Comparison of ENCODE assay signal across 13 cellular contexts in the genomic region with DNA sequence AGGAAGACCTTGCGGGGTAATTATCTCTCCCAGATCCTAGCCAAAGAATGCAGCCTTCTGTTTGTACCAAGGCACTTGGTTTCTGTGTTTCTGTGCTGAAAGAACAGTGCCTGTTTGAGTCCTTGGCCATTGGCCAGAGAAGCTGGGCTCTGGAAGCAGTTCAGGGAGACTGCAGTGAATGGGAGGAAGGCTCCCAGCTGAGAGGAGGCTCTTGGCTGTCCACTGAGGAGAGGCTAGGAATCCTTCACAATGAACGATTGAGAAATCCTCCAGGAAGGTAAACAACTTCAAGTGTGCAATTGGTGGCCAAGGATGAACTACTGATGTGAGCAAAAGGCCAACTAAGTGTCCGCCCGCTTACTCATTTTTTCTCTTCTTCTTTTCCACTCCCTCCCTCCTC.
DNase-seq lines count a peak whose midpoint lies in the region; ATAC-seq, FAIRE-seq and TF ChIP-seq lines count a peak whose summit lies in the region.
"Had no signal": no experiment of that assay in that cellular context is flagged by ENCODE, and none has a peak within 500 bp of the region (broad histone marks: within the 10 kb centered on the region; RNA-seq: fewer than 3 reads in every experiment).

No MANE protein-coding gene starts in this region.

- H3K4me1 Mint-ChIP-seq in activated CD8-positive, alpha-beta T cell treated with anti-CD3 and anti-CD28 coated beads for 36 hours (ENCODE audit: low read depth) = no peaks in the 10 kb centered on the region
- H3K4me1 Mint-ChIP-seq: central memory CD8-positive, alpha-beta T cell had no signal

- no peak overlapping the region for H3K4me3 Mint-ChIP-seq in activated CD8-positive, alpha-beta T cell treated with anti-CD3 and anti-CD28 coated beads for 36 hours
- H3K4me3 Mint-ChIP-seq: central memory CD8-positive, alpha-beta T cell had no signal

- H3K9me3 Mint-ChIP-seq in activated CD8-positive, alpha-beta T cell treated with anti-CD3 and anti-CD28 coated beads for 36 hours = no peaks in the 10 kb centered on the region
- H3K9me3 Mint-ChIP-seq: central memory CD8-positive, alpha-beta T cell had no signal

- WGBS in A549 (ENCODE audit: missing lambda C conversion rate) = 4% methylated on average over 3 of the region's 4 CpGs

- no peaks in the 10 kb centered on the region for H3K36me3 Mint-ChIP-seq in activated CD8-positive, alpha-beta T cell treated with anti-CD3 and anti-CD28 coated beads for 36 hours (ENCODE audit: low read depth)

- CTCF ChIA-PET in A549 (lab: Yijun Ruan, JAX) = no interaction called here
- CTCF ChIA-PET in activated CD8-positive, alpha-beta T cell treated with anti-CD3 and anti-CD28 coated beads for 36 hours (lab: Charles Lee) = no interaction called here

- H3K4me2 ChIP-seq in A549 = peak overlapping the region; percentile 25; the same call in 1 of the 3 replicates

- no peak overlapping the region for H3K27ac Mint-ChIP-seq in activated CD8-positive, alpha-beta T cell treated with anti-CD3 and anti-CD28 coated beads for 36 hours

- TF ChIP-seq EP300 in A549 (IDR thresholded peaks at IDR 0.05) = no peak

- DNase-seq in A549 (ENCODE audit: low read depth in 1 of 2, low spot score in 1 of 2) (peak in 1 of 2 experiments; percentile 21), NCI-H2227 (lab: John Stamatoyannopoulos, UW; ENCODE audit: unreplicated experiment) (peak; percentile 32), epithelial cell of esophagus (ENCODE audit: low read depth) (peak; percentile 28), midbrain (lab: John Stamatoyannopoulos, UW) (peak; percentile 83), kidney glomerular epithelial cell (lab: John Stamatoyannopoulos, UW) (no peak)
- no peak for DNase-seq in activated CD8-positive, alpha-beta T cell treated with anti-CD3 and anti-CD28 coated beads for 36 hours
- DNase-seq: activated CD4-positive, alpha-beta T cell treated with anti-CD3 and anti-CD28 coated beads, Interleukin-2, amount 50 U/mL, for 48 hours; HCEC 1CT; stimulated activated CD4-positive, alpha-beta T cell treated with anti-CD3 and anti-CD28 coated beads, Interleukin-2, amount 100 ng/mL, for 24 hours had no signal

- POLR2A ChIA-PET in A549 (lab: Yijun Ruan, JAX) = no interaction called here
- POLR2A ChIA-PET in activated CD8-positive, alpha-beta T cell treated with anti-CD3 and anti-CD28 coated beads for 36 hours (lab: Charles Lee) = no interaction called here

- no peak for TF ChIP-seq RAD21 in A549 (conservative IDR thresholded peaks at IDR 0.05 in 1 of 2, IDR thresholded peaks at IDR 0.05 in 1 of 2)

- intact Hi-C loops in activated CD8-positive, alpha-beta T cell treated with anti-CD3 and anti-CD28 coated beads for 36 hours (cut with micrococcal nuclease) = no loop called here

- no peak for TF ChIP-seq POLR2A in A549 (IDR thresholded peaks at IDR 0.05; ENCODE audit: low read length)

- no peak overlapping the region for H3K27ac ChIP-seq in A549

- H3K4me3 ChIP-seq in A549 = no peak overlapping the region
- no peak overlapping the region for H3K4me3 ChIP-seq in epithelial cell of esophagus (ENCODE audit: low read length)

- no peaks in the 10 kb centered on the region for H3K9me3 ChIP-seq in A549

- no peak for ATAC-seq in A549
- ATAC-seq in activated CD8-positive, alpha-beta T cell treated with anti-CD3 and anti-CD28 coated beads for 36 hours = no peak
- ATAC-seq in GM21723 (IDR thresholded peaks at IDR 0.05; ENCODE audit: unreplicated experiment) = no peak
- ATAC-seq in HG03095 (IDR thresholded peaks at IDR 0.05; ENCODE audit: unreplicated experiment) = no peak

- H3K4me1 ChIP-seq in A549 = no peaks in the 10 kb centered on the region

- peaks cover 12% of the 10 kb centered on the region for H3K27me3 Mint-ChIP-seq in activated CD8-positive, alpha-beta T cell treated with anti-CD3 and anti-CD28 coated beads for 36 hours

- TF ChIP-seq CTCF in A549 (IDR thresholded peaks at IDR 0.05) = no peak
- no peak for TF ChIP-seq CTCF in epithelial cell of esophagus (IDR thresholded peaks at IDR 0.05; ENCODE audit: insufficient read depth, low read depth, low read length, missing control alignments)
- no peak for TF ChIP-seq CTCF in activated CD8-positive, alpha-beta T cell treated with anti-CD3 and anti-CD28 coated beads for 36 hours (IDR thresholded peaks at IDR 0.05)

- no peak for FAIRE-seq in A549 (lab: Jason Lieb, UNC)
- FAIRE-seq: GM12892 had no signal

TF ChIP-seq in A549, 52 proteins besides CTCF, POLR2A, EP300 and RAD21:
- TF ChIP-seq HDAC2 (IDR thresholded peaks at IDR 0.05) = no peak
- no peak for TF ChIP-seq EHF (CRISPR knock-in tag; IDR thresholded peaks at IDR 0.05)
- TF ChIP-seq GATA3 (IDR thresholded peaks at IDR 0.05; ENCODE audit: borderline replicate concordance) = no peak
- TF ChIP-seq MAFK (IDR thresholded peaks at IDR 0.05; ENCODE audit: partially characterized antibody) = no peak
TF ChIP-seq in A549: peak in this region for 0.

Comparison
In these comparisons a context has a peak if more than half of its experiments do, and no peak if none do; other contexts are left out.
1. DNase-seq: peak in NCI-H2227 (single experiment), epithelial cell of esophagus (single experiment) and midbrain (single experiment); none in activated CD8-positive, alpha-beta T cell treated with anti-CD3 and anti-CD28 coated beads for 36 hours (single experiment) and kidney glomerular epithelial cell (single experiment).